Comparison of ENCODE assay signal across 21 cellular contexts in the genomic region with DNA sequence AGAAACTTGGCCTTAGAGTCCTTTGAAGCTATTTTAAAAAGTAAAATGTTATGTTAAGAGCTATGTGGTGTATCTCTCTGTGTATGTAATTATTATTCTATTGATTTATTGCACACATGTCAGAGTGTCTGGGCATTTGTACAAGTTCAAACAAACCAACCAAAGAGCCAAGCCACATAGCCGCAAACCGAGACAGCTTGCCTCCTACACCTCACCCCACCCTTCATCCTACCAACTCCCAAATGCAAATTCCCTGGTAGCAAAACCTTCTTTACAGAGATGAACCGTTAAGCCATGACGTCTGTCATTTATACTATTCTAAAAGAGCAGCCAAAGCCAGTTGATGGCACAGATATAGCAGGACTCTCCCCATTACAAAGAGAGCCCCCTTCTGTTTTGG.
A peak's percentile ranks its signal among the peaks of the same experiment; 100 is the strongest.
DNase-seq lines count a peak whose midpoint lies in the region; ATAC-seq, FAIRE-seq and TF ChIP-seq lines count a peak whose summit lies in the region.
"Had no signal": no experiment of that assay in that cellular context is flagged by ENCODE, and none has a peak within 500 bp of the region (broad histone marks: within the 10 kb centered on the region; RNA-seq: fewer than 3 reads in every experiment).

No MANE protein-coding gene starts in this region.

- TF ChIP-seq POLR2A in esophagus squamous epithelium (IDR thresholded peaks at IDR 0.05), result no peak

- H3K4me1 Mint-ChIP-seq in mesothelial cell of epicardium, result peaks cover 47% of the 10 kb centered on the region
- H3K4me1 Mint-ChIP-seq: T-helper 17 cell had no signal

- H3K27ac Mint-ChIP-seq in mesothelial cell of epicardium, result peak overlapping the region; percentile 44
- H3K27ac Mint-ChIP-seq: CD4-positive, alpha-beta T cell; T-helper 17 cell had no signal

- H3K27me3 ChIP-seq in bronchial epithelial cell (ENCODE audit: control insufficient read depth, insufficient read depth, low read length), result no peaks in the 10 kb centered on the region
- H3K27me3 ChIP-seq in esophagus squamous epithelium, result no peaks in the 10 kb centered on the region
- H3K27me3 ChIP-seq: BE2C, SJCRH30 had no signal

- H3K9me3 Mint-ChIP-seq in mesothelial cell of epicardium, result peaks cover 3% of the 10 kb centered on the region
- H3K9me3 Mint-ChIP-seq: CD4-positive, alpha-beta T cell had no signal

- no peaks in the 10 kb centered on the region for H3K9me3 ChIP-seq in esophagus squamous epithelium
- H3K9me3 ChIP-seq: BE2C, SJCRH30 had no signal

- no peak overlapping the region for H3K27ac ChIP-seq in esophagus squamous epithelium
- H3K27ac ChIP-seq: PC-9, SJCRH30 had no signal

- ATAC-seq in HG03565 (IDR thresholded peaks at IDR 0.05; ENCODE audit: unreplicated experiment), result no peak
- ATAC-seq: GM12878, HCT116, K562, T-helper 17 cell had no signal

- 37 to 39% methylated on average over 4 of the region's 4 CpGs for WGBS in esophagus squamous epithelium, 2 donors

- H3K36me3 Mint-ChIP-seq in mesothelial cell of epicardium, result no peaks in the 10 kb centered on the region

- H3K27me3 Mint-ChIP-seq in mesothelial cell of epicardium (ENCODE audit: low read depth), result no peaks in the 10 kb centered on the region

- DNase-seq in GM03348 (ENCODE audit: low spot score), result peak; percentile 30
- DNase-seq in NCI-H226, result peak; percentile 32
- no peak for DNase-seq in bronchial epithelial cell (ENCODE audit: low read depth)
- DNase-seq in mesothelial cell of epicardium (ENCODE audit: low spot score in 2 of 2, unreplicated experiment in 2 of 2), result no peak
- no peak for DNase-seq in esophagus squamous epithelium (lab: John Stamatoyannopoulos, UW)
- no peak for DNase-seq in SKM-1 (lab: John Stamatoyannopoulos, UW; ENCODE audit: unreplicated experiment)
- DNase-seq in midbrain (lab: John Stamatoyannopoulos, UW), result no peak
- DNase-seq: BE2C; CD4-positive, alpha-beta T cell; DMS153; GF-D8; NCI-H1436 treated with DMSO at 0.1 percent for 48 hours; NCI-H2029 treated with DMSO at 0.1 percent for 48 hours; NCI-H510A treated with DMSO at 0.1 percent for 48 hours; PC-9; SJCRH30; T-helper 17 cell had no signal

- peaks cover 0 to 11% (median 3%) of the 10 kb centered on the region in 3 donors for H3K4me1 ChIP-seq in esophagus squamous epithelium
- H3K4me1 ChIP-seq: BE2C had no signal

- intact Hi-C loops in esophagus squamous epithelium (cut with DNase I), result no loop called here

- FAIRE-seq in bronchial epithelial cell (lab: Jason Lieb, UNC), result peak; percentile 85
- FAIRE-seq: GM12878, K562 had no signal

- TF ChIP-seq CTCF in bronchial epithelial cell (IDR thresholded peaks at IDR 0.05; ENCODE audit: insufficient read depth, low read length, severe bottlenecking), result no peak
- no peak for TF ChIP-seq CTCF in mesothelial cell of epicardium (IDR thresholded peaks at IDR 0.05; ENCODE audit: unreplicated experiment)
- TF ChIP-seq CTCF in esophagus squamous epithelium (IDR thresholded peaks at IDR 0.05), result no peak

- H3K4me3 Mint-ChIP-seq in mesothelial cell of epicardium, result no peak overlapping the region
- H3K4me3 Mint-ChIP-seq: CD4-positive, alpha-beta T cell; T-helper 17 cell had no signal

- H3K36me3 ChIP-seq in bronchial epithelial cell (ENCODE audit: control insufficient read depth, insufficient read depth, low read length) (no peaks in the 10 kb centered on the region), esophagus squamous epithelium (no peaks in the 10 kb centered on the region)
- H3K36me3 ChIP-seq: BE2C, SJCRH30 had no signal

- H3K4me3 ChIP-seq in bronchial epithelial cell (ENCODE audit: low read depth, low read length) (no peak overlapping the region), esophagus squamous epithelium (no peak overlapping the region)
- H3K4me3 ChIP-seq: GM12878, K562, PC-9, SJCRH30 had no signal

Comparison
In these comparisons a context has a peak if more than half of its experiments do, and no peak if none do; other contexts are left out.
1. DNase-seq: peak in GM03348 (single experiment) and NCI-H226 (single experiment); none in bronchial epithelial cell (single experiment), mesothelial cell of epicardium (0 of 2), esophagus squamous epithelium (single experiment), SKM-1 (single experiment) and midbrain (single experiment).